ENCODE assay signal across 19 cellular contexts in the genomic region with DNA sequence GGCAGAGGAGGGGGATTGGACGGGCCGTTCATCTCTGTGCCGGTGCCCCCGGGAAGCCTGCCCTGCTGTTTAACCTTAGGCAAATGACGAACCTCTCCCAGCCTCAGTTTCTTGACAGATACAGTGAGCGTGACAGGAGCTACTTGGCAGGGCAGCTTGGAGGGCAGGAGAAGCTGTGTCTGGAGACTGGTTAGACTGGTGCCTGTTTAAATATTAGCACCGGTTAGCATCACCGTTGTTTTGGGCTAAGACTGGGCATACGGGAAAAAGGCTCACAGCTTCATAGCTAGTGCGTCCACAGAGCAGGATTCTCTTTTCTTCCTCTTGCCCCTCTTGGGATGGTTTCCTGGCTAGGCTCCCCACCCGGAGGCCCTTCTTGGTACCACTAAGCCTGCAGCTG. TPM values are rescaled to one million over a fixed set of nuclear protein-coding genes. Genes with fewer than 3 reads are reported as not detected.
DNase-seq lines count a peak whose midpoint lies in the region; ATAC-seq, FAIRE-seq and TF ChIP-seq lines count a peak whose summit lies in the region.
"Had no signal": no experiment of that assay in that cellular context is flagged by ENCODE, and none has a peak within 500 bp of the region (broad histone marks: within the 10 kb centered on the region; RNA-seq: fewer than 3 reads in every experiment).

No MANE protein-coding gene starts in this region.

- DNase-seq in kidney (peak; percentile 12), GDM1 (lab: John Stamatoyannopoulos, UW) (no peak), coronary artery (ENCODE audit: low spot score) (no peak)
- DNase-seq in stimulated activated effector memory CD8-positive, alpha-beta T cell treated with anti-CD3 and anti-CD28 coated beads, Interleukin-12 subunit alpha, Interleukin-12 subunit beta, amount 100 ng/mL, for 72 hours (ENCODE audit: low spot score in 2 of 2), result no peak
- no peak for DNase-seq in activated naive CD4-positive, alpha-beta T cell treated with anti-CD3 and anti-CD28 coated beads for 36 hours
- DNase-seq: AML-193, DMS79 treated with DMSO at 0.1 percent for 48 hours, H7, NCI-H1092 treated with DMSO at 0.1 percent for 48 hours, NCI-H146, NCI-H2081, NCI-H2171 treated with DMSO at 0.1 percent for 48 hours, NCI-H446, Peyer's patch had no signal

- peak overlapping the region; percentile 15 for H3K27ac Mint-ChIP-seq in stimulated activated effector memory CD8-positive, alpha-beta T cell treated with anti-CD3 and anti-CD28 coated beads, Interleukin-12 subunit alpha, Interleukin-12 subunit beta, amount 100 ng/mL, for 72 hours
- no peak overlapping the region for H3K27ac Mint-ChIP-seq in activated naive CD4-positive, alpha-beta T cell treated with anti-CD3 and anti-CD28 coated beads for 36 hours

- no peak overlapping the region for H3K4me3 ChIP-seq in kidney (ENCODE audit: low read length in 2 of 2)
- H3K4me3 ChIP-seq in coronary artery, result no peak overlapping the region
- H3K4me3 ChIP-seq: Peyer's patch had no signal

- no peaks in the 10 kb centered on the region for H3K9me3 Mint-ChIP-seq in stimulated activated effector memory CD8-positive, alpha-beta T cell treated with anti-CD3 and anti-CD28 coated beads, Interleukin-12 subunit alpha, Interleukin-12 subunit beta, amount 100 ng/mL, for 72 hours
- no peaks in the 10 kb centered on the region for H3K9me3 Mint-ChIP-seq in activated naive CD4-positive, alpha-beta T cell treated with anti-CD3 and anti-CD28 coated beads for 36 hours
- H3K9me3 Mint-ChIP-seq: IgD-negative memory B cell had no signal

- TF ChIP-seq CTCF in C4-2B (conservative IDR thresholded peaks at IDR 0.05), result no peak
- no peak for TF ChIP-seq CTCF in VCaP (conservative IDR thresholded peaks at IDR 0.05)
- no peak for TF ChIP-seq CTCF in kidney (IDR thresholded peaks at IDR 0.05; ENCODE audit: borderline replicate concordance, extremely low read depth, insufficient read depth)
- no peak for TF ChIP-seq CTCF in coronary artery (IDR thresholded peaks at IDR 0.05)

- no peaks in the 10 kb centered on the region for H3K27me3 Mint-ChIP-seq in activated naive CD4-positive, alpha-beta T cell treated with anti-CD3 and anti-CD28 coated beads for 36 hours (ENCODE audit: low read depth)
- H3K27me3 Mint-ChIP-seq: IgD-negative memory B cell had no signal

- CTCF ChIA-PET in activated naive CD4-positive, alpha-beta T cell treated with anti-CD3 and anti-CD28 coated beads for 36 hours (lab: Charles Lee), result no interaction called here

- H3K36me3 ChIP-seq in kidney (ENCODE audit: control insufficient read depth in 1 of 2, insufficient read depth in 2 of 2, low read length in 2 of 2), result peaks cover 0 to 5% of the 10 kb centered on the region in 2 donors
- H3K36me3 ChIP-seq: Peyer's patch had no signal

- peak overlapping the region; percentile 69 for H3K27ac ChIP-seq in C4-2B
- H3K27ac ChIP-seq in VCaP, result peak overlapping the region; percentile 99
- no peak overlapping the region for H3K27ac ChIP-seq in kidney (ENCODE audit: low read depth in 2 of 2, low read length in 2 of 2)
- peak overlapping the region in 1 of 2 donors; percentile 56 for H3K27ac ChIP-seq in coronary artery
- H3K27ac ChIP-seq: HL-60, Peyer's patch had no signal

- no peak overlapping the region for H3K4me3 Mint-ChIP-seq in stimulated activated effector memory CD8-positive, alpha-beta T cell treated with anti-CD3 and anti-CD28 coated beads, Interleukin-12 subunit alpha, Interleukin-12 subunit beta, amount 100 ng/mL, for 72 hours
- no peak overlapping the region for H3K4me3 Mint-ChIP-seq in activated naive CD4-positive, alpha-beta T cell treated with anti-CD3 and anti-CD28 coated beads for 36 hours
- H3K4me3 Mint-ChIP-seq: IgD-negative memory B cell had no signal

- FAIRE-seq in kidney (lab: Jason Lieb, UNC), result no peak
- FAIRE-seq: HTR-8/SVneo had no signal

- H3K9me3 ChIP-seq in kidney (ENCODE audit: control insufficient read depth in 1 of 2, low read length in 2 of 2), result no peaks in the 10 kb centered on the region
- H3K9me3 ChIP-seq: Peyer's patch had no signal

- peaks cover 0 to 8% of the 10 kb centered on the region in 2 donors for H3K4me1 ChIP-seq in kidney (ENCODE audit: control insufficient read depth in 1 of 2, insufficient read depth in 1 of 2, low read depth in 1 of 2, low read length in 2 of 2)
- H3K4me1 ChIP-seq: Peyer's patch had no signal

- H3K9ac ChIP-seq in kidney (ENCODE audit: low read length in 2 of 2), result no peak overlapping the region

- no peaks in the 10 kb centered on the region for H3K36me3 Mint-ChIP-seq in stimulated activated effector memory CD8-positive, alpha-beta T cell treated with anti-CD3 and anti-CD28 coated beads, Interleukin-12 subunit alpha, Interleukin-12 subunit beta, amount 100 ng/mL, for 72 hours
- peaks cover 8% of the 10 kb centered on the region for H3K36me3 Mint-ChIP-seq in activated naive CD4-positive, alpha-beta T cell treated with anti-CD3 and anti-CD28 coated beads for 36 hours (ENCODE audit: low read depth)

- intact Hi-C loops in kidney (cut with DNase I), result no loop called here
- intact Hi-C loops in activated naive CD4-positive, alpha-beta T cell treated with anti-CD3 and anti-CD28 coated beads for 36 hours (cut with micrococcal nuclease), result no loop called here

- no peak for ATAC-seq in stimulated activated effector memory CD8-positive, alpha-beta T cell treated with anti-CD3 and anti-CD28 coated beads, Interleukin-12 subunit alpha, Interleukin-12 subunit beta, amount 100 ng/mL, for 72 hours

- H3K4me1 Mint-ChIP-seq in stimulated activated effector memory CD8-positive, alpha-beta T cell treated with anti-CD3 and anti-CD28 coated beads, Interleukin-12 subunit alpha, Interleukin-12 subunit beta, amount 100 ng/mL, for 72 hours, result peaks cover 6% of the 10 kb centered on the region
- H3K4me1 Mint-ChIP-seq in activated naive CD4-positive, alpha-beta T cell treated with anti-CD3 and anti-CD28 coated beads for 36 hours (ENCODE audit: low read depth), result peaks cover 7% of the 10 kb centered on the region

RNA-seq across cellular contexts. Expression of gene RHOF, which starts 38.7 kb away (rescaled TPM):
- 42.6 TPM for total RNA-seq in kidney
- polyA plus RNA-seq in kidney (ENCODE audit: insufficient read depth, low read depth, low replicate concordance), result 23.9 TPM
- total RNA-seq in activated naive CD4-positive, alpha-beta T cell treated with anti-CD3 and anti-CD28 coated beads for 36 hours, result 10 to 100 TPM; 64.4 to 67.5 TPM

RNA-seq across cellular contexts. Expression of gene TMEM120B, which starts 42.3 kb away (rescaled TPM):
- total RNA-seq in kidney, result 14.2 TPM
- polyA plus RNA-seq in kidney (ENCODE audit: insufficient read depth, low read depth, low replicate concordance), result 9.0 TPM
- 1 to 10 TPM; 5.5 to 6.3 TPM for total RNA-seq in activated naive CD4-positive, alpha-beta T cell treated with anti-CD3 and anti-CD28 coated beads for 36 hours

RNA-seq across cellular contexts. Expression of gene SETD1B, which starts 49.0 kb away (rescaled TPM):
- total RNA-seq in kidney, result 34.5 TPM
- polyA plus RNA-seq in kidney (ENCODE audit: insufficient read depth, low read depth, low replicate concordance), result 3.5 TPM
- total RNA-seq in activated naive CD4-positive, alpha-beta T cell treated with anti-CD3 and anti-CD28 coated beads for 36 hours, result 1 to 10 TPM; 8.2 to 8.3 TPM

Comparison
In these comparisons a context has a peak if more than half of its experiments do, and no peak if none do; other contexts are left out.
1. H3K27ac ChIP-seq: peak in C4-2B (single experiment) and VCaP (single experiment); none in kidney (0 of 2).